26 cellular contexts compared by ENCODE assay signal in genomic region chr5:175436403-175436802, GRCh38. TPM values are rescaled to one million over a fixed set of nuclear protein-coding genes. Genes with fewer than 3 reads are reported as not detected.
"Had no signal": no experiment of that assay in that cellular context is flagged by ENCODE, and none has a peak within 500 bp of the region (broad histone marks: within the 10 kb centered on the region; RNA-seq: fewer than 3 reads in every experiment).

No MANE protein-coding gene starts in this region.

- H3K27ac Mint-ChIP-seq: effector memory CD8-positive, alpha-beta T cell; immature natural killer cell; natural killer cell; progenitor cell of endocrine pancreas; stimulated activated naive B cell treated with anti-CD40 and anti-IgM and Interleukin-4, amounts not matched to agents 10 μg/mL and 1 μg/mL and 100 μg/mL, for 72 hours; stimulated activated naive CD8-positive, alpha-beta T cell treated with anti-CD3 and anti-CD28 coated beads, Interleukin-15, Interleukin-2, amounts not matched to agents 100 ng/mL and 50 ng/mL, for 24 hours had no signal

- H3K36me3 ChIP-seq: gastrocnemius medialis, lower lobe of right lung, neutrophil, right lobe of liver, thoracic aorta, tibial nerve, vagina had no signal

- H3K4me1 Mint-ChIP-seq: immature natural killer cell; natural killer cell; stimulated activated naive B cell treated with anti-CD40 and anti-IgM and Interleukin-4, amounts not matched to agents 10 μg/mL and 1 μg/mL and 100 μg/mL, for 72 hours had no signal

- H3K36me3 Mint-ChIP-seq: immature natural killer cell; natural killer cell; stimulated activated naive B cell treated with anti-CD40 and anti-IgM and Interleukin-4, amounts not matched to agents 10 μg/mL and 1 μg/mL and 100 μg/mL, for 72 hours had no signal

- DNase-seq: cortex of kidney; effector memory CD8-positive, alpha-beta T cell; foreskin fibroblast; gastrocnemius medialis; head of caudate nucleus; immature natural killer cell; left ventricle myocardium superior; lower lobe of right lung; natural killer cell; right lobe of liver; small intestine; stimulated activated CD4-positive, alpha-beta T cell treated with anti-CD3 and anti-CD28 coated beads, Interleukin-15, amount 100 ng/mL, for 24 hours; stimulated activated CD4-positive, alpha-beta T cell treated with anti-CD3 and anti-CD28 coated beads, Interleukin-2, amount 100 ng/mL, for 48 hours; stimulated activated naive B cell treated with anti-CD40 and anti-IgM and Interleukin-4, amounts not matched to agents 10 μg/mL and 1 μg/mL and 100 μg/mL, for 72 hours had no signal

- H3K4me2 ChIP-seq: hepatocyte had no signal

- H3K4me3 ChIP-seq: gastrocnemius medialis, hepatocyte, lower lobe of right lung, right lobe of liver, thoracic aorta, tibial nerve, vagina had no signal

- H3K27ac ChIP-seq: gastrocnemius medialis, hepatocyte, lower lobe of right lung, neutrophil, parathyroid adenoma, right lobe of liver, thoracic aorta, tibial nerve, vagina had no signal

- H3K4me1 ChIP-seq: gastrocnemius medialis, lower lobe of right lung, parathyroid adenoma, right lobe of liver, tibial nerve, vagina had no signal

- ATAC-seq: effector memory CD8-positive, alpha-beta T cell; gastrocnemius medialis; left ventricle myocardium superior; lower lobe of right lung; natural killer cell; right lobe of liver; stimulated activated naive B cell treated with anti-CD40 and anti-IgM and Interleukin-4, amounts not matched to agents 10 μg/mL and 1 μg/mL and 100 μg/mL, for 72 hours had no signal

- H3K4me3 Mint-ChIP-seq: effector memory CD8-positive, alpha-beta T cell; immature natural killer cell; natural killer cell; stimulated activated naive B cell treated with anti-CD40 and anti-IgM and Interleukin-4, amounts not matched to agents 10 μg/mL and 1 μg/mL and 100 μg/mL, for 72 hours; stimulated activated naive CD8-positive, alpha-beta T cell treated with anti-CD3 and anti-CD28 coated beads, Interleukin-15, Interleukin-2, amounts not matched to agents 100 ng/mL and 50 ng/mL, for 24 hours had no signal

- H3K9me3 ChIP-seq: gastrocnemius medialis, lower lobe of right lung, neutrophil, right lobe of liver, thoracic aorta, tibial nerve, vagina had no signal

- H3K9ac ChIP-seq: parathyroid adenoma had no signal

- H3K79me2 ChIP-seq: hepatocyte, parathyroid adenoma had no signal

- H3K9me3 Mint-ChIP-seq: effector memory CD8-positive, alpha-beta T cell; immature natural killer cell; natural killer cell; stimulated activated naive B cell treated with anti-CD40 and anti-IgM and Interleukin-4, amounts not matched to agents 10 μg/mL and 1 μg/mL and 100 μg/mL, for 72 hours; stimulated activated naive CD8-positive, alpha-beta T cell treated with anti-CD3 and anti-CD28 coated beads, Interleukin-15, Interleukin-2, amounts not matched to agents 100 ng/mL and 50 ng/mL, for 24 hours had no signal

- H2AFZ ChIP-seq: hepatocyte, parathyroid adenoma had no signal

- H3K27me3 ChIP-seq: right lobe of liver, tibial nerve, vagina had no signal

RNA-seq across cellular contexts. Expression of gene DRD1, which starts 7.6 kb away (rescaled TPM):
- total RNA-seq: dermis microvascular lymphatic vessel endothelial cell, gastrocnemius medialis, glomerular endothelial cell, left ventricle myocardium superior, mononuclear cell, natural killer cell, progenitor cell of endocrine pancreas, vagina had no signal
- polyA plus RNA-seq: immature natural killer cell, keratinocyte had no signal
